ENCODE assay signal across 8 cellular contexts in the genomic region with DNA sequence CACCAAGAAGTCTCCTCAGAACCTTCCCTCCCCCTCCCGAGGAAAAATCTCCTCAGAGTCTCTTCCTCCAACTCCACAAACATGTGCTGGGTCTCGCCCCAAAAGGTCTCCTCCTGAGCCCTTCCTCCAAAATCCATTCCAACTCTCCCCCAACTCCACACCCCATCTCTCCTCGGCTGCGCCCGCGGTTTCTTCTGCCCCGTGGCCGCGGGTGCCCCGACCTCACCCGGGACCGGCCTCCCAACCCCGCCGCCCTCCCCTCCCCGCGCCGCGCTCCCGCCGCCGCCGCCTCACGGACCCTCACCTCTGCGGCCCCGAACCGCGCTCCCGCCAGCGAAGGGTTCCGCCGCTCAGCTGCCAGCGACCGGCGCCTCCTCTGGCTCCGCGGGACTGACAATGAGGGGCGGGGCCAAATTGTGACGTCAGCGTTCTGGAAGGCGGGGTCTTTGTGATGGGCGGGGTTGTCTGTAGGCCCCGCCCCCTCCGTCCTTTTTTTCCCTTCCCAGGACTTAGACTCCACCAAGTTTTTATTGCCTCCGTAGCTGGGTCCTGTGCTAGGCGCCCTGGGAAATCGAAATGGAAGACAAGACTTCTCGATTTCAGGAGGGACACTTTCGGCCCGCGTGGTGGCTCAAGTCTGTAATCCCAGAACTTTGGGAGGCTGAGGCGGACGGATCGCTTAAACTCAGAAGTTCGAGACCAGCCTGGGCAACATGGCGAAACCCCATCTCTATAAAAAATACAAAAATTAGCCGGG. TPM values are rescaled to one million over a fixed set of nuclear protein-coding genes. Genes with fewer than 3 reads are reported as not detected.
A peak's percentile ranks its signal among the peaks of the same experiment; 100 is the strongest.
DNase-seq lines count a peak whose midpoint lies in the region; ATAC-seq and TF ChIP-seq lines count a peak whose summit lies in the region.

A gene (minus strand): TSS at position 395 of the 757 bp plus-strand sequence.

- H3K4me3 ChIP-seq in testis = peak within 1 kb of the TSS; percentile 79 to 90

- 10 to 12% methylated on average over 41 to 56 of the region's 56 CpGs for WGBS in testis, 2 donors

- peaks cover 21% of the 10 kb centered on the region for H3K4me1 Mint-ChIP-seq in activated naive CD8-positive, alpha-beta T cell treated with anti-CD3 and anti-CD28 coated beads, Interleukin-2, amount 10 ng/mL, durations not matched to agents 7 days and 5 days
- peaks cover 60% of the 10 kb centered on the region for H3K4me1 Mint-ChIP-seq in osteocyte (ENCODE audit: unreplicated experiment)

- H3K36me3 Mint-ChIP-seq in activated naive CD8-positive, alpha-beta T cell treated with anti-CD3 and anti-CD28 coated beads, Interleukin-2, amount 10 ng/mL, durations not matched to agents 7 days and 5 days = peaks cover 2% of the 10 kb centered on the region
- H3K36me3 Mint-ChIP-seq in osteocyte (ENCODE audit: unreplicated experiment) = no peaks in the 10 kb centered on the region

- peak within 1 kb of the TSS; percentile 88 to 91 for H3K27ac ChIP-seq in testis

- H3K36me3 ChIP-seq in testis (ENCODE audit: low read depth, missing control alignments) = no peaks in the 10 kb centered on the region

- H3K27me3 ChIP-seq in testis = no peaks in the 10 kb centered on the region

- TF ChIP-seq POLR2A in testis (IDR thresholded peaks at IDR 0.05) = peak; percentile 97

- POLR2A ChIA-PET in activated naive CD8-positive, alpha-beta T cell treated with anti-CD3 and anti-CD28 coated beads, Interleukin-2, amount 10 ng/mL, durations not matched to agents 7 days and 5 days (lab: Charles Lee) = interaction anchor here (0.7 to 1.5 kb wide), 4 partner anchors 9 to 48 kb away, joined by 3 to 4 read pairs (median 3); no protein-coding TSS in a partner anchor

- in situ Hi-C loops in Caki2 (cut with HindIII; ENCODE audit: low pct_unique_long_range_greater_than_20kb, low sequenced_read_pairs) = no loop called here

- intact Hi-C loops in testis (cut with DNase I; ENCODE audit: low total_unique reads) = no loop called here

- H3K4me3 Mint-ChIP-seq in activated naive CD8-positive, alpha-beta T cell treated with anti-CD3 and anti-CD28 coated beads, Interleukin-2, amount 10 ng/mL, durations not matched to agents 7 days and 5 days = peak within 1 kb of the TSS; percentile 98
- peak within 1 kb of the TSS; percentile 99 for H3K4me3 Mint-ChIP-seq in osteocyte (ENCODE audit: unreplicated experiment)

- H3K9me3 Mint-ChIP-seq in activated naive CD8-positive, alpha-beta T cell treated with anti-CD3 and anti-CD28 coated beads, Interleukin-2, amount 10 ng/mL, durations not matched to agents 7 days and 5 days = no peaks in the 10 kb centered on the region
- H3K9me3 Mint-ChIP-seq in osteocyte (ENCODE audit: unreplicated experiment) = no peaks in the 10 kb centered on the region

- peak within 1 kb of the TSS; percentile 89 for H3K27ac Mint-ChIP-seq in activated naive CD8-positive, alpha-beta T cell treated with anti-CD3 and anti-CD28 coated beads, Interleukin-2, amount 10 ng/mL, durations not matched to agents 7 days and 5 days
- H3K27ac Mint-ChIP-seq in osteocyte (ENCODE audit: unreplicated experiment) = peak within 1 kb of the TSS; percentile 96

- no peaks in the 10 kb centered on the region for H3K9me3 ChIP-seq in testis

- DNase-seq in Caki2 (ENCODE audit: low read depth) = peak; percentile 87
- DNase-seq in MV-4-11 (lab: John Stamatoyannopoulos, UW) = peak; percentile 58
- DNase-seq in SW480 (ENCODE audit: low spot score) = peak; percentile 72
- DNase-seq in activated naive CD8-positive, alpha-beta T cell treated with anti-CD3 and anti-CD28 coated beads, Interleukin-2, amount 10 ng/mL, durations not matched to agents 7 days and 5 days = peak; percentile 87
- peak; percentile 89 for DNase-seq in glomerular visceral epithelial cell (ENCODE audit: extremely low spot score)
- peak; percentile 97 for DNase-seq in osteocyte (ENCODE audit: extremely low spot score, unreplicated experiment)
- peak; percentile 94 for DNase-seq in testis

- ATAC-seq in GM21723 (IDR thresholded peaks at IDR 0.05; ENCODE audit: unreplicated experiment) = peak; percentile 70
- peak; percentile 81 for ATAC-seq in activated naive CD8-positive, alpha-beta T cell treated with anti-CD3 and anti-CD28 coated beads, Interleukin-2, amount 10 ng/mL, durations not matched to agents 7 days and 5 days (ENCODE audit: low read depth)

- H3K4me1 ChIP-seq in testis = peaks cover 19% of the 10 kb centered on the region

- peaks cover 4% of the 10 kb centered on the region for H3K27me3 Mint-ChIP-seq in activated naive CD8-positive, alpha-beta T cell treated with anti-CD3 and anti-CD28 coated beads, Interleukin-2, amount 10 ng/mL, durations not matched to agents 7 days and 5 days
- no peaks in the 10 kb centered on the region for H3K27me3 Mint-ChIP-seq in osteocyte (ENCODE audit: unreplicated experiment)

- peak; percentile 7 for TF ChIP-seq CTCF in osteocyte (IDR thresholded peaks at IDR 0.05)
- TF ChIP-seq CTCF in testis (IDR thresholded peaks at IDR 0.05) = no peak

RNA-seq across cellular contexts. Expression of the gene that starts here (rescaled TPM):
- 10.9 and 17.0 TPM in 2 replicates for total RNA-seq in Caki2 (2014; rRNA removed; shearing (Covaris generic); ENCODE audit: low replicate concordance)
- total RNA-seq in activated naive CD8-positive, alpha-beta T cell treated with anti-CD3 and anti-CD28 coated beads, Interleukin-2, amount 10 ng/mL, durations not matched to agents 7 days and 5 days = 10 to 100 TPM; 18.4 to 19.1 TPM
- total RNA-seq in osteocyte (47.4 and 47.6 TPM in 2 replicates), testis (10 to 100 TPM; 20.3 to 36.2 TPM)
- 14.4 TPM for polyA plus RNA-seq in testis (ENCODE audit: insufficient read depth, low read depth, low replicate concordance)

Comparison
In these comparisons a context has a peak if more than half of its experiments do, and no peak if none do; other contexts are left out.
1. Peak in every context shown above with its lines: DNase-seq, ATAC-seq, H3K4me3 ChIP-seq and H3K27ac ChIP-seq.